Comparison of ENCODE assay signal across 14 cellular contexts in genomic region chr6:2432258-2432657, GRCh38.
DNase-seq lines count a peak whose midpoint lies in the region; ATAC-seq and TF ChIP-seq lines count a peak whose summit lies in the region.
"Had no signal": no experiment of that assay in that cellular context is flagged by ENCODE, and none has a peak within 500 bp of the region (broad histone marks: within the 10 kb centered on the region; RNA-seq: fewer than 3 reads in every experiment).

No MANE protein-coding gene starts in this region.

- peak overlapping the region; percentile 89 for H3K27ac Mint-ChIP-seq in chondrocyte (ENCODE audit: unreplicated experiment)
- H3K27ac Mint-ChIP-seq in activated CD4-positive, alpha-beta T cell treated with anti-CD3 and anti-CD28 coated beads, Interleukin-2, amount 10 ng/mL, durations not matched to agents 24 days and 14 days, result no peak overlapping the region

- peak; percentile 87 for TF ChIP-seq EP300 in Ishikawa (IDR thresholded peaks at IDR 0.05; ENCODE audit: borderline replicate concordance)

- H3K4me1 ChIP-seq in mesodermal cell (ENCODE audit: control insufficient read depth, insufficient read depth, low read length, poor library complexity, severe bottlenecking), result peaks cover 5% of the 10 kb centered on the region
- H3K4me1 ChIP-seq: parathyroid adenoma had no signal

- no peaks in the 10 kb centered on the region for H3K9me3 ChIP-seq in mesodermal cell (ENCODE audit: control insufficient read depth, low read length)

- intact Hi-C loops in activated CD4-positive, alpha-beta T cell treated with anti-CD3 and anti-CD28 coated beads, Interleukin-2, amount 10 ng/mL, durations not matched to agents 24 days and 14 days (cut with micrococcal nuclease), result no loop called here

- H3K27me3 Mint-ChIP-seq in chondrocyte (ENCODE audit: low read depth), result no peaks in the 10 kb centered on the region
- H3K27me3 Mint-ChIP-seq in activated CD4-positive, alpha-beta T cell treated with anti-CD3 and anti-CD28 coated beads, Interleukin-2, amount 10 ng/mL, durations not matched to agents 24 days and 14 days, result no peaks in the 10 kb centered on the region

- TF ChIP-seq CTCF in AG10803 (conservative IDR thresholded peaks at IDR 0.05; ENCODE audit: low read length) (no peak), chondrocyte (IDR thresholded peaks at IDR 0.05) (no peak)

- TF ChIP-seq RAD21 in Ishikawa (IDR thresholded peaks at IDR 0.05; ENCODE audit: low read depth), result no peak

- H3K36me3 Mint-ChIP-seq in chondrocyte (ENCODE audit: low read depth), result no peaks in the 10 kb centered on the region
- H3K36me3 Mint-ChIP-seq in activated CD4-positive, alpha-beta T cell treated with anti-CD3 and anti-CD28 coated beads, Interleukin-2, amount 10 ng/mL, durations not matched to agents 24 days and 14 days (ENCODE audit: low read depth), result no peaks in the 10 kb centered on the region
- H3K36me3 Mint-ChIP-seq: CD8-positive, alpha-beta memory T cell had no signal

- no peaks in the 10 kb centered on the region for H3K36me3 ChIP-seq in mesodermal cell (ENCODE audit: control insufficient read depth, insufficient read depth, low read length)

- no peak overlapping the region for H3K4me3 ChIP-seq in AG10803 (ENCODE audit: low read length)
- H3K4me3 ChIP-seq in mesodermal cell (ENCODE audit: extremely low read depth, insufficient read depth, low read length, poor library complexity, severe bottlenecking), result no peak overlapping the region

- DNase-seq in AG10803 (ENCODE audit: low read depth) (peak; percentile 93), chondrocyte (ENCODE audit: low spot score) (no peak), D341Med (ENCODE audit: low spot score) (no peak), DMS 273 treated with DMSO at 0.1 percent for 48 hours (lab: John Stamatoyannopoulos, UW) (no peak)
- DNase-seq in activated CD4-positive, alpha-beta T cell treated with anti-CD3 and anti-CD28 coated beads, Interleukin-2, amount 10 ng/mL, durations not matched to agents 24 days and 14 days, result no peak
- DNase-seq: amygdala; CD8-positive, alpha-beta memory T cell; erythroblast; left ventricle myocardium superior; NCI-H1436 treated with DMSO at 0.1 percent for 48 hours had no signal

- 88 to 89% methylated on average over 6 of the region's 6 CpGs for WGBS in mesodermal cell (ENCODE audit: insufficient coverage in 2 of 2), 2 experiments

- peak overlapping the region; percentile 3 for H3K4me3 Mint-ChIP-seq in chondrocyte (ENCODE audit: unreplicated experiment)
- H3K4me3 Mint-ChIP-seq in activated CD4-positive, alpha-beta T cell treated with anti-CD3 and anti-CD28 coated beads, Interleukin-2, amount 10 ng/mL, durations not matched to agents 24 days and 14 days, result no peak overlapping the region
- H3K4me3 Mint-ChIP-seq: CD8-positive, alpha-beta memory T cell had no signal

- no peak for ATAC-seq in GM18861 (IDR thresholded peaks at IDR 0.05; ENCODE audit: unreplicated experiment)
- ATAC-seq: left ventricle myocardium superior had no signal

- no peaks in the 10 kb centered on the region for H3K9me3 Mint-ChIP-seq in chondrocyte (ENCODE audit: low read depth)
- H3K9me3 Mint-ChIP-seq in activated CD4-positive, alpha-beta T cell treated with anti-CD3 and anti-CD28 coated beads, Interleukin-2, amount 10 ng/mL, durations not matched to agents 24 days and 14 days, result no peaks in the 10 kb centered on the region
- H3K9me3 Mint-ChIP-seq: CD8-positive, alpha-beta memory T cell had no signal

- H3K4me1 Mint-ChIP-seq in chondrocyte (ENCODE audit: low read depth), result peaks cover 49% of the 10 kb centered on the region
- H3K4me1 Mint-ChIP-seq in activated CD4-positive, alpha-beta T cell treated with anti-CD3 and anti-CD28 coated beads, Interleukin-2, amount 10 ng/mL, durations not matched to agents 24 days and 14 days, result no peaks in the 10 kb centered on the region
- H3K4me1 Mint-ChIP-seq: CD8-positive, alpha-beta memory T cell had no signal

- peak overlapping the region; percentile 33 for H3K27ac ChIP-seq in mesodermal cell (ENCODE audit: low read depth, low read length, severe bottlenecking)
- H3K27ac ChIP-seq: parathyroid adenoma had no signal

TF ChIP-seq in Ishikawa, 13 proteins besides CTCF, POLR2A, EP300 and RAD21:
- TF ChIP-seq CEBPB (IDR thresholded peaks at IDR 0.05), result no peak
- TF ChIP-seq TAF1 (IDR thresholded peaks at IDR 0.05; ENCODE audit: low read depth), result no peak
- TF ChIP-seq NFIC (IDR thresholded peaks at IDR 0.05), result peak; percentile 56
- peak; percentile 55 for TF ChIP-seq MAX (IDR thresholded peaks at IDR 0.05)
- peak; percentile 92 for TF ChIP-seq TEAD4 (IDR thresholded peaks at IDR 0.05)
- no peak for TF ChIP-seq CREB1 (IDR thresholded peaks at IDR 0.05; ENCODE audit: low read depth)
- TF ChIP-seq USF1 (IDR thresholded peaks at IDR 0.05), result no peak
- peak; percentile 53; the same call in 1 of the 2 replicates for TF ChIP-seq FOXM1 (IDR thresholded peaks at IDR 0.05; ENCODE audit: borderline replicate concordance, low read depth)
- no peak for TF ChIP-seq ZBTB7A (IDR thresholded peaks at IDR 0.05; ENCODE audit: low read depth)
- TF ChIP-seq EGR1 (IDR thresholded peaks at IDR 0.05), result no peak
- TF ChIP-seq REST (IDR thresholded peaks at IDR 0.05; ENCODE audit: low read depth), result no peak
- peak; percentile 52; the same call in 1 of the 2 replicates for TF ChIP-seq YY1 (IDR thresholded peaks at IDR 0.05; ENCODE audit: low read depth)
- TF ChIP-seq TCF12 (IDR thresholded peaks at IDR 0.05; ENCODE audit: low read depth), result peak; percentile 71; the same call in 1 of the 2 replicates
